In genomic region chr2:96817882-96818281, GRCh38 we compare ENCODE assay signal across 9 cellular contexts. TPM values are rescaled to one million over a fixed set of nuclear protein-coding genes. Genes with fewer than 3 reads are reported as not detected.
DNase-seq lines count a peak whose midpoint lies in the region; ATAC-seq, FAIRE-seq and TF ChIP-seq lines count a peak whose summit lies in the region.
"Had no signal": no experiment of that assay in that cellular context is flagged by ENCODE, and none has a peak within 500 bp of the region (broad histone marks: within the 10 kb centered on the region; RNA-seq: fewer than 3 reads in every experiment).

No MANE protein-coding gene starts in this region.

- no peak for TF ChIP-seq CTCF in heart left ventricle (IDR thresholded peaks at IDR 0.05)
- TF ChIP-seq CTCF in GM12878 (IDR thresholded peaks at IDR 0.05 in 2 of 3, conservative IDR thresholded peaks at IDR 0.05 in 1 of 3; ENCODE audit: control insufficient read depth in 2 of 3, extremely low read depth in 1 of 3, insufficient read depth in 1 of 3, low read depth in 3 of 3, low read length in 3 of 3), result no peak
- no peak for TF ChIP-seq CTCF in uterus (IDR thresholded peaks at IDR 0.05)

- ATAC-seq in heart left ventricle, result no peak
- ATAC-seq in Right ventricle myocardium inferior, result no peak
- no peak for ATAC-seq in GM12878
- ATAC-seq in GM21447 (IDR thresholded peaks at IDR 0.05; ENCODE audit: unreplicated experiment), result no peak

- DNase-seq in heart left ventricle (no peak), Right ventricle myocardium inferior (ENCODE audit: missing footprints) (no peak), GM12878 (ENCODE audit: low read depth, low spot score) (no peak), uterus (no peak), GDM1 (lab: John Stamatoyannopoulos, UW) (no peak), NCI-H1417 treated with DMSO at 0.1 percent for 48 hours (lab: John Stamatoyannopoulos, UW) (no peak)

- peaks cover 3 to 64% (median 51%) of the 10 kb centered on the region in 12 donors for H3K4me1 ChIP-seq in heart left ventricle
- peaks cover 12% of the 10 kb centered on the region for H3K4me1 ChIP-seq in GM12878 (ENCODE audit: control insufficient read depth, insufficient read depth, low read length)
- peaks cover 31 to 49% of the 10 kb centered on the region in 2 donors for H3K4me1 ChIP-seq in muscle layer of duodenum (ENCODE audit: control insufficient read depth in 1 of 2, insufficient read depth in 2 of 2, low read length in 2 of 2)
- peaks cover 10 to 25% of the 10 kb centered on the region in 2 donors for H3K4me1 ChIP-seq in uterus

- CTCF ChIA-PET in GM12878 (lab: Yijun Ruan, JAX), result interaction anchor here (0.8 to 2.8 kb wide), 4 partner anchors 10 to 86 kb away, joined by 3 to 6 read pairs (median 3); partner anchors contain the start of gene ANKRD39

- TF ChIP-seq POLR2A in heart left ventricle (IDR thresholded peaks at IDR 0.05), result no peak
- no peak for TF ChIP-seq POLR2A in GM12878 (IDR thresholded peaks at IDR 0.05; ENCODE audit: low read depth, low read length)
- no peak for TF ChIP-seq POLR2A in uterus (IDR thresholded peaks at IDR 0.05)

- SMC1A ChIA-PET in GM12878 (lab: Charles Lee; ENCODE audit: uncharacterized antibody, unreplicated experiment), result interaction anchor here (0.7 to 1.0 kb wide), 2 partner anchors 55 to 180 kb away, joined by 3 read pairs; no protein-coding TSS in a partner anchor

- H3K4me3 ChIP-seq in heart left ventricle (peak overlapping the region in 9 of 12 donors; percentile 53 to 98 (median 84)), GM12878 (peak overlapping the region; percentile 96), muscle layer of duodenum (ENCODE audit: low read depth in 1 of 2, low read length in 2 of 2) (peak overlapping the region; percentile 73 to 82), uterus (peak overlapping the region; percentile 59 to 93)

- RAD21 ChIA-PET in GM12878 (lab: Charles Lee; ENCODE audit: unreplicated experiment), result interaction anchor here (0.7 kb wide), 2 partner anchors 33 to 49 kb away, joined by 3 to 4 read pairs; no protein-coding TSS in a partner anchor

- H3K27me3 ChIP-seq in heart left ventricle (no peaks in the 10 kb centered on the region), GM12878 (replicated peaks in 1 of 2; ENCODE audit: control insufficient read depth in 2 of 2, insufficient read depth in 2 of 2, low read length in 1 of 2) (no peaks in the 10 kb centered on the region), muscle layer of duodenum (ENCODE audit: low read depth, low read length) (no peaks in the 10 kb centered on the region), uterus (no peaks in the 10 kb centered on the region)
- H3K27me3 ChIP-seq: SJCRH30 had no signal

- H3K27ac ChIP-seq in heart left ventricle (no peak overlapping the region), GM12878 (ENCODE audit: control insufficient read depth, insufficient read depth) (no peak overlapping the region), muscle layer of duodenum (ENCODE audit: low read length) (no peak overlapping the region), uterus (no peak overlapping the region)
- H3K27ac ChIP-seq: SJCRH30 had no signal

- H3K36me3 ChIP-seq in heart left ventricle (peaks cover 0 to 17% (median 5%) of the 10 kb centered on the region in 9 donors), GM12878 (ENCODE audit: control insufficient read depth in 2 of 2, insufficient read depth in 2 of 2, low read length in 1 of 2) (no peaks in the 10 kb centered on the region), muscle layer of duodenum (ENCODE audit: control insufficient read depth in 1 of 2, insufficient read depth in 2 of 2, low read length in 2 of 2) (peaks cover 0 to 9% of the 10 kb centered on the region in 2 donors), uterus (no peaks in the 10 kb centered on the region)
- H3K36me3 ChIP-seq: SJCRH30 had no signal

- in situ Hi-C loops in GM12878 (cut with MboI), result no loop called here

- WGBS in heart left ventricle, 4 donors, result 65 to 78% (median 70%) methylated on average over 8 of the region's 8 CpGs
- 95% methylated on average over 8 of the region's 8 CpGs for WGBS in GM12878 (ENCODE audit: insufficient coverage, insufficient replicate concordance, low lambda C conversion rate, missing lambda C conversion rate)

- no peak overlapping the region for H2AFZ ChIP-seq in GM12878 (ENCODE audit: control insufficient read depth, low read depth, low read length)

- TF ChIP-seq RAD21 in GM12878 (IDR thresholded peaks at IDR 0.05; ENCODE audit: insufficient read depth, low read depth, low read length), result no peak

- peak overlapping the region; percentile 79 for H3K4me2 ChIP-seq in GM12878 (ENCODE audit: control insufficient read depth, insufficient read depth)

- POLR2A ChIA-PET in GM12878 (lab: Charles Lee), result no interaction called here

- H3K9ac ChIP-seq in GM12878 (ENCODE audit: control insufficient read depth, insufficient read depth, low read length), result no peak overlapping the region

- BruUV-seq in GM12878 (replicated peaks; lab: Mats Ljungman, UMichigan), result no TSS peak

- no peak for TF ChIP-seq EP300 in GM12878 (IDR thresholded peaks at IDR 0.05; ENCODE audit: borderline replicate concordance in 1 of 2, control insufficient read depth in 1 of 2, low read depth in 2 of 2, low read length in 2 of 2)

- no peak for FAIRE-seq in GM12878 (lab: Jason Lieb, UNC)

- peaks cover 5% of the 10 kb centered on the region; the same call in 1 of the 2 replicates for H4K20me1 ChIP-seq in GM12878 (ENCODE audit: control insufficient read depth, insufficient read depth)

- H3K79me2 ChIP-seq in GM12878 (ENCODE audit: control insufficient read depth, insufficient read depth, low read length), result peaks cover 27% of the 10 kb centered on the region

- H3K9me3 ChIP-seq in heart left ventricle (no peaks in the 10 kb centered on the region), GM12878 (replicated peaks; ENCODE audit: control insufficient read depth, insufficient read depth, low read length) (no peaks in the 10 kb centered on the region), muscle layer of duodenum (ENCODE audit: control insufficient read depth in 1 of 2, low read length in 2 of 2) (no peaks in the 10 kb centered on the region), uterus (no peaks in the 10 kb centered on the region)
- H3K9me3 ChIP-seq: SJCRH30 had no signal

- intact Hi-C loops in heart left ventricle (cut with DNase I), result loop anchor here in 2 of 10 donors (10.0 kb wide), 2 partner anchors 183 to 283 kb away; partner anchors contain the start of genes ARID5A (in 1 of the 2) and KANSL3 (in 1 of the 2)
- intact Hi-C loops in Right ventricle myocardium inferior (cut with DNase I), result loop anchor here (5.0 kb wide), 5 partner anchors 39 to 181 kb away; partner anchors contain the start of genes ANKRD39, CNNM4 and KANSL3
- intact Hi-C loops in GM12878 (cut with micrococcal nuclease; ENCODE audit: unreplicated experiment), result no loop called here
- intact Hi-C loops in uterus (cut with DNase I; ENCODE audit: low total_unique reads), result loop anchor here (10.0 kb wide), 1 partner anchor 53 kb away; the partner anchor contains the start of gene CNNM4

RNA-seq across cellular contexts. Expression of gene CNNM3, which starts 1.8 kb away (rescaled TPM):
- total RNA-seq in heart left ventricle (10 to 100 TPM in 6 of 9 donors, 1 to 10 TPM in 3; 6.6 to 17.7 (median 10.6) TPM), Right ventricle myocardium inferior (13.3 TPM), GM12878 (2014; rRNA removed) (4.0 and 4.7 TPM in 2 replicates), GM12878 (2014; rRNA removed; fragmentation: Illumina TruSeq; extraction: Trizol) (2.8 and 3.2 TPM in 2 replicates), GM12878 (2021) (14.3 and 14.9 TPM in 2 replicates), uterus (10 to 100 TPM in 2 of 4 donors, 1 to 10 TPM in 2; 1.5 to 21.1 (median 11.2) TPM)
- polyA plus RNA-seq in heart left ventricle (1 to 10 TPM; 5.1 to 7.1 TPM), GM12878 (2011; rRNA removed) (3.2 and 9.6 TPM in 2 replicates), GM12878 (2014; fragmentation: Illumina TruSeq; extraction: Trizol) (1.8 and 7.9 TPM in 2 replicates), GM12878 (2014; fragmentation: Nextera tagmentation; extraction: Ambion mirVana) (1 to 10 TPM in 1 of 2 experiments, under 1 TPM in 1; 0.72 to 1.9 TPM), GM12878 (2014; rRNA removed) (7.6 and 9.5 TPM in 2 replicates), GM12878 (2016; fragmentation: Nextera tagmentation; extraction: Ambion mirVana) (1 to 10 TPM; 2.6 to 3.0 TPM)
- 20.3 and 22.8 TPM in 2 replicates for total RNA-seq in GM12878 (2013; cell fraction: nucleolus; rRNA removed)
- 3.6 TPM for polyA plus RNA-seq in GM12878 (2011; ENCODE audit: low read depth)
- 12.6 and 16.8 TPM in 2 replicates for polyA plus RNA-seq in GM12878 (2011; cell fraction: cytosol; rRNA removed)
- 28.6 and 33.7 TPM in 2 replicates for polyA plus RNA-seq in GM12878 (2011; cell fraction: nucleus; rRNA removed)
- 7.6 and 8.5 TPM in 2 replicates for polyA plus RNA-seq in GM12878 (2012)
- 15.1 and 29.7 TPM in 2 replicates for polyA minus RNA-seq in GM12878 (2011; rRNA and poly(A)+ RNA removed)
- 14.7 and 16.7 TPM in 2 replicates for polyA minus RNA-seq in GM12878 (2011; cell fraction: cytosol; rRNA and poly(A)+ RNA removed)
- 10.8 and 21.8 TPM in 2 replicates for polyA minus RNA-seq in GM12878 (2011; cell fraction: nucleus; rRNA and poly(A)+ RNA removed)

RNA-seq across cellular contexts. Expression of gene ANKRD23, which starts 25.9 kb away (rescaled TPM):
- total RNA-seq in heart left ventricle, result 10 to 100 TPM in 2 of 9 donors, 1 to 10 TPM in 7; 2.3 to 23.6 (median 7.9) TPM
- 10 to 100 TPM in 1 of 2 donors, under 1 TPM in 1; 0.96 to 26.7 TPM for polyA plus RNA-seq in heart left ventricle
- total RNA-seq in Right ventricle myocardium inferior, result 12.7 TPM
- total RNA-seq in GM12878 (2013; cell fraction: nucleolus; rRNA removed), result 12.3 and 15.0 TPM in 2 replicates
- 2.7 and 3.3 TPM in 2 replicates for total RNA-seq in GM12878 (2014; rRNA removed)
- total RNA-seq in GM12878 (2014; rRNA removed; fragmentation: Illumina TruSeq; extraction: Trizol), result 2.6 and 2.8 TPM in 2 replicates
- total RNA-seq in GM12878 (2021), result 3.5 and 3.9 TPM in 2 replicates
- polyA plus RNA-seq in GM12878 (2011; ENCODE audit: low read depth), result 1.00 TPM
- polyA plus RNA-seq in GM12878 (2011; rRNA removed), result 1.7 and 2.3 TPM in 2 replicates
- polyA plus RNA-seq in GM12878 (2011; cell fraction: cytosol; rRNA removed), result 1.1 and 2.2 TPM in 2 replicates
- polyA plus RNA-seq in GM12878 (2011; cell fraction: nucleus; rRNA removed), result 17.6 and 25.2 TPM in 2 replicates
- 2.0 and 2.6 TPM in 2 replicates for polyA plus RNA-seq in GM12878 (2012)
- 1.5 and 2.0 TPM in 2 replicates for polyA plus RNA-seq in GM12878 (2014; fragmentation: Illumina TruSeq; extraction: Trizol)
- under 1 TPM; 0.34 to 0.77 TPM for polyA plus RNA-seq in GM12878 (2014; fragmentation: Nextera tagmentation; extraction: Ambion mirVana)
- 5.3 and 6.2 TPM in 2 replicates for polyA plus RNA-seq in GM12878 (2014; rRNA removed)
- 1 to 10 TPM; 2.6 to 2.8 TPM for polyA plus RNA-seq in GM12878 (2016; fragmentation: Nextera tagmentation; extraction: Ambion mirVana)
- 1.6 and 1.9 TPM in 2 replicates for polyA minus RNA-seq in GM12878 (2011; rRNA and poly(A)+ RNA removed)
- 0.94 TPM in 1 of 2 replicates, not detected in the other for polyA minus RNA-seq in GM12878 (2011; cell fraction: cytosol; rRNA and poly(A)+ RNA removed)
- polyA minus RNA-seq in GM12878 (2011; cell fraction: nucleus; rRNA and poly(A)+ RNA removed), result 3.1 and 4.7 TPM in 2 replicates
- total RNA-seq in uterus, result 10 to 100 TPM in 2 of 4 donors, 1 to 10 TPM in 2; 4.4 to 23.2 (median 8.6) TPM

RNA-seq across cellular contexts. Expression of gene ANKRD39, which starts 39.9 kb away (rescaled TPM):
- total RNA-seq in heart left ventricle (10 to 100 TPM; 13.3 to 18.4 (median 16.8) TPM), Right ventricle myocardium inferior (17.4 TPM), GM12878 (2014; rRNA removed) (30.0 and 32.1 TPM in 2 replicates), GM12878 (2014; rRNA removed; fragmentation: Illumina TruSeq; extraction: Trizol) (11.2 and 11.5 TPM in 2 replicates), GM12878 (2021) (23.0 and 24.9 TPM in 2 replicates), uterus (100 to 1,000 TPM in 1 of 4 donors, 10 to 100 TPM in 2, 1 to 10 TPM in 1; 4.7 to 162 (median 16.9) TPM)
- polyA plus RNA-seq in heart left ventricle (10 to 100 TPM; 18.3 to 33.4 TPM), GM12878 (2011; rRNA removed) (9.1 and 18.6 TPM in 2 replicates), GM12878 (2014; fragmentation: Illumina TruSeq; extraction: Trizol) (1.8 and 7.4 TPM in 2 replicates), GM12878 (2014; fragmentation: Nextera tagmentation; extraction: Ambion mirVana) (10 to 100 TPM; 18.0 to 22.5 TPM), GM12878 (2014; rRNA removed) (31.8 and 37.9 TPM in 2 replicates), GM12878 (2016; fragmentation: Nextera tagmentation; extraction: Ambion mirVana) (10 to 100 TPM; 30.3 to 36.2 TPM)
- 24.3 and 25.0 TPM in 2 replicates for total RNA-seq in GM12878 (2013; cell fraction: nucleolus; rRNA removed)
- 8.5 TPM for polyA plus RNA-seq in GM12878 (2011; ENCODE audit: low read depth)
- 18.4 and 28.0 TPM in 2 replicates for polyA plus RNA-seq in GM12878 (2011; cell fraction: cytosol; rRNA removed)
- polyA plus RNA-seq in GM12878 (2011; cell fraction: nucleus; rRNA removed), result 25.2 and 29.1 TPM in 2 replicates
- polyA plus RNA-seq in GM12878 (2012), result 16.2 and 19.1 TPM in 2 replicates
- 7.2 and 13.4 TPM in 2 replicates for polyA minus RNA-seq in GM12878 (2011; rRNA and poly(A)+ RNA removed)
- 4.2 and 4.8 TPM in 2 replicates for polyA minus RNA-seq in GM12878 (2011; cell fraction: cytosol; rRNA and poly(A)+ RNA removed)
- 4.8 and 9.9 TPM in 2 replicates for polyA minus RNA-seq in GM12878 (2011; cell fraction: nucleus; rRNA and poly(A)+ RNA removed)

RNA-seq across cellular contexts. Expression of gene SEMA4C, which starts 52.0 kb away (rescaled TPM):
- total RNA-seq in heart left ventricle (10 to 100 TPM; 15.6 to 29.6 (median 22.0) TPM), Right ventricle myocardium inferior (22.7 TPM), GM12878 (2014; rRNA removed) (15.8 and 16.5 TPM in 2 replicates), GM12878 (2014; rRNA removed; fragmentation: Illumina TruSeq; extraction: Trizol) (6.3 and 7.2 TPM in 2 replicates), GM12878 (2021) (21.6 and 26.1 TPM in 2 replicates), uterus (100 to 1,000 TPM in 1 of 4 donors, 10 to 100 TPM in 3; 31.8 to 117 (median 61.7) TPM)
- polyA plus RNA-seq in heart left ventricle (10 to 100 TPM; 11.7 to 17.0 TPM), GM12878 (2011; rRNA removed) (10.6 and 20.8 TPM in 2 replicates), GM12878 (2014; fragmentation: Illumina TruSeq; extraction: Trizol) (3.8 and 6.5 TPM in 2 replicates), GM12878 (2014; fragmentation: Nextera tagmentation; extraction: Ambion mirVana) (under 1 TPM; 0.06 to 0.18 TPM), GM12878 (2014; rRNA removed) (17.5 and 18.0 TPM in 2 replicates), GM12878 (2016; fragmentation: Nextera tagmentation; extraction: Ambion mirVana) (1 to 10 TPM; 5.3 to 6.4 TPM)
- total RNA-seq in GM12878 (2013; cell fraction: nucleolus; rRNA removed), result 47.1 and 54.6 TPM in 2 replicates
- 4.8 TPM for polyA plus RNA-seq in GM12878 (2011; ENCODE audit: low read depth)
- 19.6 and 26.6 TPM in 2 replicates for polyA plus RNA-seq in GM12878 (2011; cell fraction: cytosol; rRNA removed)
- 81.6 and 88.9 TPM in 2 replicates for polyA plus RNA-seq in GM12878 (2011; cell fraction: nucleus; rRNA removed)
- polyA plus RNA-seq in GM12878 (2012), result 10.6 and 12.7 TPM in 2 replicates
- polyA minus RNA-seq in GM12878 (2011; rRNA and poly(A)+ RNA removed), result 26.9 and 31.0 TPM in 2 replicates
- polyA minus RNA-seq in GM12878 (2011; cell fraction: cytosol; rRNA and poly(A)+ RNA removed), result 13.6 and 15.0 TPM in 2 replicates
- 14.1 and 24.3 TPM in 2 replicates for polyA minus RNA-seq in GM12878 (2011; cell fraction: nucleus; rRNA and poly(A)+ RNA removed)

RNA-seq across cellular contexts. Expression of gene CNNM4, which starts 57.2 kb away (rescaled TPM):
- 10 to 100 TPM; 13.1 to 47.7 (median 28.7) TPM for total RNA-seq in heart left ventricle
- 10 to 100 TPM; 11.3 to 12.7 TPM for polyA plus RNA-seq in heart left ventricle
- 33.3 TPM for total RNA-seq in Right ventricle myocardium inferior
- 38.9 and 42.1 TPM in 2 replicates for total RNA-seq in GM12878 (2013; cell fraction: nucleolus; rRNA removed)
- 6.6 and 9.0 TPM in 2 replicates for total RNA-seq in GM12878 (2014; rRNA removed)
- total RNA-seq in GM12878 (2014; rRNA removed; fragmentation: Illumina TruSeq; extraction: Trizol), result 6.4 and 7.2 TPM in 2 replicates
- total RNA-seq in GM12878 (2021), result 13.8 and 14.4 TPM in 2 replicates
- polyA plus RNA-seq in GM12878 (2011; ENCODE audit: low read depth), result 7.6 TPM
- polyA plus RNA-seq in GM12878 (2011; rRNA removed), result 5.3 and 10.1 TPM in 2 replicates
- polyA plus RNA-seq in GM12878 (2011; cell fraction: cytosol; rRNA removed), result 13.4 and 15.7 TPM in 2 replicates
- polyA plus RNA-seq in GM12878 (2011; cell fraction: nucleus; rRNA removed), result 14.4 and 17.6 TPM in 2 replicates
- 11.7 and 18.3 TPM in 2 replicates for polyA plus RNA-seq in GM12878 (2012)
- polyA plus RNA-seq in GM12878 (2014; fragmentation: Illumina TruSeq; extraction: Trizol), result 12.6 and 13.7 TPM in 2 replicates
- 1 to 10 TPM; 2.4 to 2.8 TPM for polyA plus RNA-seq in GM12878 (2014; fragmentation: Nextera tagmentation; extraction: Ambion mirVana)
- polyA plus RNA-seq in GM12878 (2014; rRNA removed), result 10.1 and 10.4 TPM in 2 replicates
- 1 to 10 TPM; 2.7 to 7.2 TPM for polyA plus RNA-seq in GM12878 (2016; fragmentation: Nextera tagmentation; extraction: Ambion mirVana)
- 16.5 and 23.7 TPM in 2 replicates for polyA minus RNA-seq in GM12878 (2011; rRNA and poly(A)+ RNA removed)
- polyA minus RNA-seq in GM12878 (2011; cell fraction: cytosol; rRNA and poly(A)+ RNA removed), result 8.3 and 10.2 TPM in 2 replicates
- 10.4 and 13.0 TPM in 2 replicates for polyA minus RNA-seq in GM12878 (2011; cell fraction: nucleus; rRNA and poly(A)+ RNA removed)
- total RNA-seq in uterus, result 1 to 10 TPM in 3 of 4 donors, under 1 TPM in 1; 0.77 to 8.2 (median 4.7) TPM
